ENCODE assay signal across 1 cellular context in the genomic region with DNA sequence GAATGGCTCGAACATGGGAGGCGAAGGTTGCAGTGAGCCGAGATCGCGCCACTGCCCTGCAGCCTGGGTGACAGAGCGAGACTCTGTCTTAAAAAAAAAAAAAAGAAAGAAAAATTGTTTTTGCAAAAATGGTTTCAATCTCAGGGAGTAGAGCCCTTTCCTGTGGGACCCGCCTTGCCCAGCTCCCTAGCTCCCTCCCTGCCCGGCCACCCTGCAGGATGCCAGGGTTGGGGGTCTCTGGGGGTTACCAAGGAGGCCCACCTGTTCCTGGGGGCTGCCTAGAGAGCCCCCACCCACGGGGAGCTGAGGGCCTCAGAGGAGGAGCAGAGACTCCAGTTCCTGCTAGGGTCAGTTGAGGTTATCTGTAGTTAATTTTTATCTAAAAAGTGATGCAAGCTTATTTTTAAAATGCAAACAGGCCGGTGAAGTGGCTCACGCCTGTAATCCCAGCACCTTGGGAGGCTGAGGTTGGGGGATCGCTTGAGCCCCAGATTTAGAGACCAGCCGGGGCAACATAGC.
TF ChIP-seq lines count a peak whose summit lies in the region.

No MANE protein-coding gene starts in this region.

TF ChIP-seq in HepG2, 621 proteins besides CTCF, POLR2A, EP300 and RAD21 (continued from another document and continues in another):
- TF ChIP-seq, protein P1, sequence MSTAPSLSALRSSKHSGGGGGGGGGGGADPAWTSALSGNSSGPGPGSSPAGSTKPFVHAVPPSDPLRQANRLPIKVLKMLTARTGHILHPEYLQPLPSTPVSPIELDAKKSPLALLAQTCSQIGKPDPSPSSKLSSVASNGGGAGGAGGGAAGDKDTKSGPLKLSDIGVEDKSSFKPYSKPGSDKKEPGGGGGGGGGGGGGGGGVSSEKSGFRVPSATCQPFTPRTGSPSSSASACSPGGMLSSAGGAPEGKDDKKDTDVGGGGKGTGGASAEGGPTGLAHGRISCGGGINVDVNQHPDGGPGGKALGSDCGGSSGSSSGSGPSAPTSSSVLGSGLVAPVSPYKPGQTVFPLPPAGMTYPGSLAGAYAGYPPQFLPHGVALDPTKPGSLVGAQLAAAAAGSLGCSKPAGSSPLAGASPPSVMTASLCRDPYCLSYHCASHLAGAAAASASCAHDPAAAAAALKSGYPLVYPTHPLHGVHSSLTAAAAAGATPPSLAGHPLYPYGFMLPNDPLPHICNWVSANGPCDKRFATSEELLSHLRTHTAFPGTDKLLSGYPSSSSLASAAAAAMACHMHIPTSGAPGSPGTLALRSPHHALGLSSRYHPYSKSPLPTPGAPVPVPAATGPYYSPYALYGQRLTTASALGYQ (CRISPR knock-in tag; IDR thresholded peaks at IDR 0.05), result peak; percentile 72; the same call in 1 of the 2 replicates
- TF ChIP-seq ZNF354B (CRISPR knock-in tag; IDR thresholded peaks at IDR 0.05) (no peak), ZFP36L1 (CRISPR knock-in tag; IDR thresholded peaks at IDR 0.05) (no peak), HMG20A (CRISPR knock-in tag; IDR thresholded peaks at IDR 0.05; ENCODE audit: borderline replicate concordance) (peak; percentile 65; the same call in 1 of the 2 replicates), ZNF350 (CRISPR knock-in tag; IDR thresholded peaks at IDR 0.05; ENCODE audit: borderline replicate concordance, low read depth) (peak; percentile 61; the same call in 1 of the 2 replicates), ZNF550 (CRISPR knock-in tag; IDR thresholded peaks at IDR 0.05; ENCODE audit: borderline replicate concordance) (no peak), MBNL3 (CRISPR knock-in tag; conservative IDR thresholded peaks at IDR 0.05) (no peak), FOXK2 (IDR thresholded peaks at IDR 0.05) (no peak), ZNF253 (CRISPR knock-in tag; IDR thresholded peaks at IDR 0.05; ENCODE audit: borderline replicate concordance) (no peak), NFE2 (CRISPR knock-in tag; IDR thresholded peaks at IDR 0.05) (no peak), LCORL (IDR thresholded peaks at IDR 0.05) (no peak), LCORL (CRISPR knock-in tag; IDR thresholded peaks at IDR 0.05) (peak; percentile 41; the same call in 1 of the 2 replicates), ZIK1 (CRISPR knock-in tag; IDR thresholded peaks at IDR 0.05; ENCODE audit: borderline replicate concordance, low read depth) (no peak), CEBPB (IDR thresholded peaks at IDR 0.05; ENCODE audit: borderline replicate concordance, low read depth, low read length) (peak; percentile 71; the same call in 1 of the 2 replicates), NR2F6 (IDR thresholded peaks at IDR 0.05) (peak; percentile 96), NR2F6 (CRISPR knock-in tag; IDR thresholded peaks at IDR 0.05) (peak; percentile 89), RBM39 (IDR thresholded peaks at IDR 0.05; ENCODE audit: low read depth, low read length, poor library complexity, severe bottlenecking) (peak; percentile 52), RXRB (CRISPR knock-in tag; IDR thresholded peaks at IDR 0.05; ENCODE audit: borderline replicate concordance) (peak; percentile 94), ZBTB38 (CRISPR knock-in tag; IDR thresholded peaks at IDR 0.05) (no peak), ZNF446 (CRISPR knock-in tag; IDR thresholded peaks at IDR 0.05) (no peak), ZBTB7B (CRISPR knock-in tag; IDR thresholded peaks at IDR 0.05) (peak; percentile 100), KDM2A (CRISPR knock-in tag; IDR thresholded peaks at IDR 0.05; ENCODE audit: borderline replicate concordance, low read depth) (0 out of 2 replicates have a peak, but pooled peaks have one; percentile 36), CBX1 (IDR thresholded peaks at IDR 0.05; ENCODE audit: low read depth) (no peak), POLR2G (IDR thresholded peaks at IDR 0.05; ENCODE audit: low read depth, low read length) (peak; percentile 63; the same call in 1 of the 2 replicates), SRSF1 (optimal IDR thresholded peaks at IDR 0.05; ENCODE audit: low read depth, low read length) (peak; percentile 97), ZNF780A (CRISPR knock-in tag; IDR thresholded peaks at IDR 0.05) (no peak), RARA (CRISPR knock-in tag; IDR thresholded peaks at IDR 0.05) (peak; percentile 70), MATR3 (CRISPR knock-in tag; IDR thresholded peaks at IDR 0.05) (no peak), SMC3 (IDR thresholded peaks at IDR 0.05; ENCODE audit: low read length) (no peak), ZNF878 (CRISPR knock-in tag; IDR thresholded peaks at IDR 0.05) (peak; percentile 67; the same call in 1 of the 2 replicates), ZFAT (CRISPR knock-in tag; conservative IDR thresholded peaks at IDR 0.05) (no peak), HDAC1 (CRISPR knock-in tag; IDR thresholded peaks at IDR 0.05) (peak; percentile 63; the same call in 1 of the 2 replicates), ETV5 (CRISPR knock-in tag; IDR thresholded peaks at IDR 0.05; ENCODE audit: borderline replicate concordance) (peak; percentile 79; the same call in 1 of the 2 replicates), CREM (IDR thresholded peaks at IDR 0.05) (peak; percentile 54; the same call in 1 of the 2 replicates), CREM (CRISPR knock-in tag; IDR thresholded peaks at IDR 0.05) (no peak), REPIN1 (CRISPR knock-in tag; IDR thresholded peaks at IDR 0.05; ENCODE audit: borderline replicate concordance, low read depth) (0 out of 2 replicates have a peak, but pooled peaks have one; percentile 5), ZNF598 (CRISPR knock-in tag; IDR thresholded peaks at IDR 0.05; ENCODE audit: borderline replicate concordance) (no peak)
- TF ChIP-seq, protein P2, sequence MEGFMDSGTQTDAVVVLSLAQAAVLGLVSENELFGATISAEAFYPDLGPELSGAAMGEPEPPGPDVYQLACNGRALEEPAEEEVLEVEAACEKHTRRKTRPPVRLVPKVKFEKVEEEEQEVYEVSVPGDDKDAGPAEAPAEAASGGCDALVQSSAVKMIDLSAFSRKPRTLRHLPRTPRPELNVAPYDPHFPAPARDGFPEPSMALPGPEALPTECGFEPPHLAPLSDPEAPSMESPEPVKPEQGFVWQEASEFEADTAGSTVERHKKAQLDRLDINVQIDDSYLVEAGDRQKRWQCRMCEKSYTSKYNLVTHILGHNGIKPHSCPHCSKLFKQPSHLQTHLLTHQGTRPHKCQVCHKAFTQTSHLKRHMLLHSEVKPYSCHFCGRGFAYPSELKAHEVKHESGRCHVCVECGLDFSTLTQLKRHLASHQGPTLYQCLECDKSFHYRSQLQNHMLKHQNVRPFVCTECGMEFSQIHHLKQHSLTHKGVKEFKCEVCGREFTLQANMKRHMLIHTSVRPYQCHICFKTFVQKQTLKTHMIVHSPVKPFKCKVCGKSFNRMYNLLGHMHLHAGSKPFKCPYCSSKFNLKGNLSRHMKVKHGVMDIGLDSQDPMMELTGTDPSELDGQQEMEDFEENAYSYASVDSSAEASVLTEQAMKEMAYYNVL (CRISPR knock-in tag; IDR thresholded peaks at IDR 0.05; ENCODE audit: borderline replicate concordance), result no peak
- TF ChIP-seq, protein P3, sequence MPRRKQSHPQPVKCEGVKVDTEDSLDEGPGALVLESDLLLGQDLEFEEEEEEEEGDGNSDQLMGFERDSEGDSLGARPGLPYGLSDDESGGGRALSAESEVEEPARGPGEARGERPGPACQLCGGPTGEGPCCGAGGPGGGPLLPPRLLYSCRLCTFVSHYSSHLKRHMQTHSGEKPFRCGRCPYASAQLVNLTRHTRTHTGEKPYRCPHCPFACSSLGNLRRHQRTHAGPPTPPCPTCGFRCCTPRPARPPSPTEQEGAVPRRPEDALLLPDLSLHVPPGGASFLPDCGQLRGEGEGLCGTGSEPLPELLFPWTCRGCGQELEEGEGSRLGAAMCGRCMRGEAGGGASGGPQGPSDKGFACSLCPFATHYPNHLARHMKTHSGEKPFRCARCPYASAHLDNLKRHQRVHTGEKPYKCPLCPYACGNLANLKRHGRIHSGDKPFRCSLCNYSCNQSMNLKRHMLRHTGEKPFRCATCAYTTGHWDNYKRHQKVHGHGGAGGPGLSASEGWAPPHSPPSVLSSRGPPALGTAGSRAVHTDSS (CRISPR knock-in tag; conservative IDR thresholded peaks at IDR 0.05), result no peak
- TF ChIP-seq, protein P4, sequence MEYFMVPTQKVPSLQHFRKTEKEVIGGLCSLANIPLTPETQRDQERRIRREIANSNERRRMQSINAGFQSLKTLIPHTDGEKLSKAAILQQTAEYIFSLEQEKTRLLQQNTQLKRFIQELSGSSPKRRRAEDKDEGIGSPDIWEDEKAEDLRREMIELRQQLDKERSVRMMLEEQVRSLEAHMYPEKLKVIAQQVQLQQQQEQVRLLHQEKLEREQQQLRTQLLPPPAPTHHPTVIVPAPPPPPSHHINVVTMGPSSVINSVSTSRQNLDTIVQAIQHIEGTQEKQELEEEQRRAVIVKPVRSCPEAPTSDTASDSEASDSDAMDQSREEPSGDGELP (IDR thresholded peaks at IDR 0.05; ENCODE audit: borderline replicate concordance, low read depth), result peak; percentile 33; the same call in 1 of the 2 replicates
- TF ChIP-seq, protein P5, sequence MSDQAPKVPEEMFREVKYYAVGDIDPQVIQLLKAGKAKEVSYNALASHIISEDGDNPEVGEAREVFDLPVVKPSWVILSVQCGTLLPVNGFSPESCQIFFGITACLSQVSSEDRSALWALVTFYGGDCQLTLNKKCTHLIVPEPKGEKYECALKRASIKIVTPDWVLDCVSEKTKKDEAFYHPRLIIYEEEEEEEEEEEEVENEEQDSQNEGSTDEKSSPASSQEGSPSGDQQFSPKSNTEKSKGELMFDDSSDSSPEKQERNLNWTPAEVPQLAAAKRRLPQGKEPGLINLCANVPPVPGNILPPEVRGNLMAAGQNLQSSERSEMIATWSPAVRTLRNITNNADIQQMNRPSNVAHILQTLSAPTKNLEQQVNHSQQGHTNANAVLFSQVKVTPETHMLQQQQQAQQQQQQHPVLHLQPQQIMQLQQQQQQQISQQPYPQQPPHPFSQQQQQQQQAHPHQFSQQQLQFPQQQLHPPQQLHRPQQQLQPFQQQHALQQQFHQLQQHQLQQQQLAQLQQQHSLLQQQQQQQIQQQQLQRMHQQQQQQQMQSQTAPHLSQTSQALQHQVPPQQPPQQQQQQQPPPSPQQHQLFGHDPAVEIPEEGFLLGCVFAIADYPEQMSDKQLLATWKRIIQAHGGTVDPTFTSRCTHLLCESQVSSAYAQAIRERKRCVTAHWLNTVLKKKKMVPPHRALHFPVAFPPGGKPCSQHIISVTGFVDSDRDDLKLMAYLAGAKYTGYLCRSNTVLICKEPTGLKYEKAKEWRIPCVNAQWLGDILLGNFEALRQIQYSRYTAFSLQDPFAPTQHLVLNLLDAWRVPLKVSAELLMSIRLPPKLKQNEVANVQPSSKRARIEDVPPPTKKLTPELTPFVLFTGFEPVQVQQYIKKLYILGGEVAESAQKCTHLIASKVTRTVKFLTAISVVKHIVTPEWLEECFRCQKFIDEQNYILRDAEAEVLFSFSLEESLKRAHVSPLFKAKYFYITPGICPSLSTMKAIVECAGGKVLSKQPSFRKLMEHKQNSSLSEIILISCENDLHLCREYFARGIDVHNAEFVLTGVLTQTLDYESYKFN (CRISPR knock-in tag; conservative IDR thresholded peaks at IDR 0.05), result peak; percentile 88
- TF ChIP-seq, protein P6, sequence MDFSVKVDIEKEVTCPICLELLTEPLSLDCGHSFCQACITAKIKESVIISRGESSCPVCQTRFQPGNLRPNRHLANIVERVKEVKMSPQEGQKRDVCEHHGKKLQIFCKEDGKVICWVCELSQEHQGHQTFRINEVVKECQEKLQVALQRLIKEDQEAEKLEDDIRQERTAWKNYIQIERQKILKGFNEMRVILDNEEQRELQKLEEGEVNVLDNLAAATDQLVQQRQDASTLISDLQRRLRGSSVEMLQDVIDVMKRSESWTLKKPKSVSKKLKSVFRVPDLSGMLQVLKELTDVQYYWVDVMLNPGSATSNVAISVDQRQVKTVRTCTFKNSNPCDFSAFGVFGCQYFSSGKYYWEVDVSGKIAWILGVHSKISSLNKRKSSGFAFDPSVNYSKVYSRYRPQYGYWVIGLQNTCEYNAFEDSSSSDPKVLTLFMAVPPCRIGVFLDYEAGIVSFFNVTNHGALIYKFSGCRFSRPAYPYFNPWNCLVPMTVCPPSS (IDR thresholded peaks at IDR 0.05), result no peak
- TF ChIP-seq, protein P7, sequence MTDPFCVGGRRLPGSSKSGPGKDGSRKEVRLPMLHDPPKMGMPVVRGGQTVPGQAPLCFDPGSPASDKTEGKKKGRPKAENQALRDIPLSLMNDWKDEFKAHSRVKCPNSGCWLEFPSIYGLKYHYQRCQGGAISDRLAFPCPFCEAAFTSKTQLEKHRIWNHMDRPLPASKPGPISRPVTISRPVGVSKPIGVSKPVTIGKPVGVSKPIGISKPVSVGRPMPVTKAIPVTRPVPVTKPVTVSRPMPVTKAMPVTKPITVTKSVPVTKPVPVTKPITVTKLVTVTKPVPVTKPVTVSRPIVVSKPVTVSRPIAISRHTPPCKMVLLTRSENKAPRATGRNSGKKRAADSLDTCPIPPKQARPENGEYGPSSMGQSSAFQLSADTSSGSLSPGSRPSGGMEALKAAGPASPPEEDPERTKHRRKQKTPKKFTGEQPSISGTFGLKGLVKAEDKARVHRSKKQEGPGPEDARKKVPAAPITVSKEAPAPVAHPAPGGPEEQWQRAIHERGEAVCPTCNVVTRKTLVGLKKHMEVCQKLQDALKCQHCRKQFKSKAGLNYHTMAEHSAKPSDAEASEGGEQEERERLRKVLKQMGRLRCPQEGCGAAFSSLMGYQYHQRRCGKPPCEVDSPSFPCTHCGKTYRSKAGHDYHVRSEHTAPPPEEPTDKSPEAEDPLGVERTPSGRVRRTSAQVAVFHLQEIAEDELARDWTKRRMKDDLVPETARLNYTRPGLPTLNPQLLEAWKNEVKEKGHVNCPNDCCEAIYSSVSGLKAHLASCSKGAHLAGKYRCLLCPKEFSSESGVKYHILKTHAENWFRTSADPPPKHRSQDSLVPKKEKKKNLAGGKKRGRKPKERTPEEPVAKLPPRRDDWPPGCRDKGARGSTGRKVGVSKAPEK (CRISPR knock-in tag; IDR thresholded peaks at IDR 0.05; ENCODE audit: borderline replicate concordance), result no peak
- TF ChIP-seq, protein P8, sequence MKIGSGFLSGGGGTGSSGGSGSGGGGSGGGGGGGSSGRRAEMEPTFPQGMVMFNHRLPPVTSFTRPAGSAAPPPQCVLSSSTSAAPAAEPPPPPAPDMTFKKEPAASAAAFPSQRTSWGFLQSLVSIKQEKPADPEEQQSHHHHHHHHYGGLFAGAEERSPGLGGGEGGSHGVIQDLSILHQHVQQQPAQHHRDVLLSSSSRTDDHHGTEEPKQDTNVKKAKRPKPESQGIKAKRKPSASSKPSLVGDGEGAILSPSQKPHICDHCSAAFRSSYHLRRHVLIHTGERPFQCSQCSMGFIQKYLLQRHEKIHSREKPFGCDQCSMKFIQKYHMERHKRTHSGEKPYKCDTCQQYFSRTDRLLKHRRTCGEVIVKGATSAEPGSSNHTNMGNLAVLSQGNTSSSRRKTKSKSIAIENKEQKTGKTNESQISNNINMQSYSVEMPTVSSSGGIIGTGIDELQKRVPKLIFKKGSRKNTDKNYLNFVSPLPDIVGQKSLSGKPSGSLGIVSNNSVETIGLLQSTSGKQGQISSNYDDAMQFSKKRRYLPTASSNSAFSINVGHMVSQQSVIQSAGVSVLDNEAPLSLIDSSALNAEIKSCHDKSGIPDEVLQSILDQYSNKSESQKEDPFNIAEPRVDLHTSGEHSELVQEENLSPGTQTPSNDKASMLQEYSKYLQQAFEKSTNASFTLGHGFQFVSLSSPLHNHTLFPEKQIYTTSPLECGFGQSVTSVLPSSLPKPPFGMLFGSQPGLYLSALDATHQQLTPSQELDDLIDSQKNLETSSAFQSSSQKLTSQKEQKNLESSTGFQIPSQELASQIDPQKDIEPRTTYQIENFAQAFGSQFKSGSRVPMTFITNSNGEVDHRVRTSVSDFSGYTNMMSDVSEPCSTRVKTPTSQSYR (CRISPR knock-in tag; IDR thresholded peaks at IDR 0.05; ENCODE audit: borderline replicate concordance), result peak; percentile 21; the same call in 1 of the 2 replicates
